Comparison of ENCODE assay signal across 7 cellular contexts in the genomic region with DNA sequence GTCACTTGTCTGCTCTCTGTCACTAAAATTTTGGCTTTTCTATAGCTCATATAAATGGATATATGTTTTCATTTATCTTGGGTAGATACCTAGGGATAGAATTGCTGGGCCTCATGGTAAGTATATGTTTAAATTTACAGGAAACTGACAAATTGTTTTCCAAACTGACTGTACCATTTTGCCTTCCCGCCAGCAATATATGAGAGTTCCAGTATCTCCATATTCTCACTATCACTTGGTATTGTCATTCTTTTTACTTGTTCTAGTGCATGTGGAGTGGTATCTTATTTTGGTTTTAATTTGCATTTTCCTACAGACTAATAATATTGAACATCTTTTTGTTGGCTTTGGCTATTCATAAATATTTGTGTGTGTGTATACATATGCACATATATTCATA.
"Had no signal": no experiment of that assay in that cellular context is flagged by ENCODE, and none has a peak within 500 bp of the region (broad histone marks: within the 10 kb centered on the region; RNA-seq: fewer than 3 reads in every experiment).

No MANE protein-coding gene starts in this region.

- H3K4me2 ChIP-seq: GM23338 had no signal

- H3K27me3 Mint-ChIP-seq: IgD-negative memory B cell had no signal

- H2AFZ ChIP-seq: GM23338 had no signal

- H3K27ac ChIP-seq: HL-60 had no signal

- H3K4me3 Mint-ChIP-seq: GM23338, H9, HFFc6 had no signal

- H3K4me3 ChIP-seq: GM23338 had no signal

- H3K27ac Mint-ChIP-seq: GM23338, H9, HFFc6, IgD-negative memory B cell had no signal

- DNase-seq: H9, HCEC 1CT, HFFc6, KG1 had no signal

- H3K9me3 Mint-ChIP-seq: HFFc6 had no signal
